ENCODE assay signal across 1 cellular context in genomic region chr6:109002882-109003281, GRCh38.
TF ChIP-seq lines count a peak whose summit lies in the region.

No MANE protein-coding gene starts in this region.

TF ChIP-seq in GM23338, 12 proteins besides CTCF, POLR2A, EP300 and RAD21 (continued from another document):
- TF ChIP-seq ZNF462 (CRISPR knock-in tag; IDR thresholded peaks at IDR 0.05) (no peak), ZNF331 (CRISPR knock-in tag; IDR thresholded peaks at IDR 0.05; ENCODE audit: low read depth) (no peak)
